Comparison of ENCODE assay signal across 14 cellular contexts in genomic region chr11:80595011-80595410, GRCh38.
DNase-seq lines count a peak whose midpoint lies in the region; ATAC-seq lines count a peak whose summit lies in the region.
"Had no signal": no experiment of that assay in that cellular context is flagged by ENCODE, and none has a peak within 500 bp of the region (broad histone marks: within the 10 kb centered on the region; RNA-seq: fewer than 3 reads in every experiment).

No MANE protein-coding gene starts in this region.

- no peaks in the 10 kb centered on the region for H3K9me2 ChIP-seq in GM23248 (ENCODE audit: insufficient read depth)

- H3K27ac ChIP-seq in epithelial cell of prostate (peak overlapping the region; percentile 66), GM23248 (no peak overlapping the region)
- H3K27ac ChIP-seq: tibial artery had no signal

- H3K4me2 ChIP-seq in GM23248 (ENCODE audit: unreplicated experiment), result no peak overlapping the region

- in situ Hi-C loops in GM23248 (cut with MboI), result no loop called here

- ATAC-seq in GM18870 (IDR thresholded peaks at IDR 0.05; ENCODE audit: unreplicated experiment), result no peak

- H3K79me2 ChIP-seq in GM23248 (ENCODE audit: insufficient read depth), result no peaks in the 10 kb centered on the region

- no peaks in the 10 kb centered on the region for H3K36me3 ChIP-seq in GM23248 (ENCODE audit: low read depth)
- H3K36me3 ChIP-seq: BE2C, tibial artery had no signal

- DNase-seq in H4 (ENCODE audit: low spot score) (peak; percentile 13), RPMI7951 (ENCODE audit: low read depth) (peak; percentile 3), epithelial cell of prostate (ENCODE audit: low read depth, low spot score) (no peak), non-pigmented ciliary epithelial cell (ENCODE audit: low read depth) (peak; percentile 42), GM23248 (no peak), DMS 273 treated with DMSO at 0.1 percent for 48 hours (lab: John Stamatoyannopoulos, UW) (no peak)
- no peak for DNase-seq in activated CD4-positive, alpha-beta T cell treated with anti-CD3 and anti-CD28 coated beads for 4 hours
- DNase-seq: activated CD4-positive, alpha-beta T cell treated with anti-CD3 and anti-CD28 coated beads, Interleukin-2, amount 10 ng/mL, durations not matched to agents 24 days and 14 days; activated T-cell treated with anti-CD3 and anti-CD28 coated beads, Interleukin-2, amount 50 U/mL, for 24 hours; BE2C; dermis blood vessel endothelial cell; NCI-H1105; tibial artery had no signal

- no peaks in the 10 kb centered on the region for H3K9me3 ChIP-seq in GM23248 (ENCODE audit: low read depth)
- H3K9me3 ChIP-seq: BE2C, tibial artery had no signal

- no peaks in the 10 kb centered on the region for H3K4me1 ChIP-seq in GM23248 (ENCODE audit: insufficient read depth)
- H3K4me1 ChIP-seq: BE2C had no signal

- no peaks in the 10 kb centered on the region for H3F3A ChIP-seq in GM23248 (ENCODE audit: insufficient read depth)

- H3K9ac ChIP-seq in GM23248, result no peak overlapping the region

- no peaks in the 10 kb centered on the region for H4K20me1 ChIP-seq in GM23248 (ENCODE audit: insufficient read depth)

- whole genome bisulfite sequencing in GM23248 (ENCODE audit: low coverage in 1 of 2, low lambda C conversion rate in 2 of 2, missing lambda C conversion rate in 2 of 2), 2 experiments, result 11 to 16% methylated on average over 4 of the region's 4 CpGs

- no peak overlapping the region for H2AFZ ChIP-seq in GM23248

- no peak overlapping the region for H3K4me3 ChIP-seq in GM23248
- H3K4me3 ChIP-seq: tibial artery had no signal

- no peaks in the 10 kb centered on the region for H3K27me3 ChIP-seq in GM23248 (replicated peaks; ENCODE audit: insufficient read depth)
- H3K27me3 ChIP-seq: BE2C, tibial artery had no signal

Comparison
In these comparisons a context has a peak if more than half of its experiments do, and no peak if none do; other contexts are left out.
1. DNase-seq: peak in H4 (single experiment), RPMI7951 (single experiment) and non-pigmented ciliary epithelial cell (single experiment); none in epithelial cell of prostate (single experiment), GM23248 (single experiment), activated CD4-positive, alpha-beta T cell treated with anti-CD3 and anti-CD28 coated beads for 4 hours (0 of 2) and DMS 273 treated with DMSO at 0.1 percent for 48 hours (single experiment).